In genomic region chr14:28272270-28272669, GRCh38 we compare ENCODE assay signal across 35 cellular contexts.
"Had no signal": no experiment of that assay in that cellular context is flagged by ENCODE, and none has a peak within 500 bp of the region (broad histone marks: within the 10 kb centered on the region; RNA-seq: fewer than 3 reads in every experiment).

No MANE protein-coding gene starts in this region.

- H3K27ac ChIP-seq: KMS-11 had no signal

- H3K4me3 ChIP-seq: MG63 had no signal

- H3K4me2 ChIP-seq: KMS-11 had no signal

- H3K36me3 ChIP-seq: MG63 had no signal

- H3K9ac ChIP-seq: KMS-11 had no signal

- H3K27me3 ChIP-seq: MG63 had no signal

- DNase-seq: Karpas-422, Kasumi-1, MG63, MM.1S, MV-4-11, NCI-H1048, NCI-H1092, NCI-H1092 treated with DMSO at 0.1 percent for 48 hours, NCI-H1105, NCI-H1105 treated with DMSO at 0.1 percent for 48 hours, NCI-H1417, NCI-H1417 treated with DMSO at 0.1 percent for 48 hours, NCI-H1436, NCI-H1436 treated with DMSO at 0.1 percent for 48 hours, NCI-H146, NCI-H1694, NCI-H1694 treated with DMSO at 0.1 percent for 48 hours, NCI-H187, NCI-H187 treated with DMSO at 0.1 percent for 48 hours, NCI-H1930, NCI-H2029, NCI-H2029 treated with DMSO at 0.1 percent for 48 hours, NCI-H2081, NCI-H2081 treated with DMSO at 0.1 percent for 48 hours, NCI-H2107, NCI-H2171, NCI-H2171 treated with DMSO at 0.1 percent for 48 hours, NCI-H2227 treated with DMSO at 0.1 percent for 48 hours, NCI-H226, NCI-H345, NCI-H446, NCI-H446 treated with DMSO at 0.1 percent for 48 hours, NCI-H510A, NCI-H510A treated with DMSO at 0.1 percent for 48 hours had no signal
